Comparison of ENCODE assay signal across 1 cellular context in the genomic region with DNA sequence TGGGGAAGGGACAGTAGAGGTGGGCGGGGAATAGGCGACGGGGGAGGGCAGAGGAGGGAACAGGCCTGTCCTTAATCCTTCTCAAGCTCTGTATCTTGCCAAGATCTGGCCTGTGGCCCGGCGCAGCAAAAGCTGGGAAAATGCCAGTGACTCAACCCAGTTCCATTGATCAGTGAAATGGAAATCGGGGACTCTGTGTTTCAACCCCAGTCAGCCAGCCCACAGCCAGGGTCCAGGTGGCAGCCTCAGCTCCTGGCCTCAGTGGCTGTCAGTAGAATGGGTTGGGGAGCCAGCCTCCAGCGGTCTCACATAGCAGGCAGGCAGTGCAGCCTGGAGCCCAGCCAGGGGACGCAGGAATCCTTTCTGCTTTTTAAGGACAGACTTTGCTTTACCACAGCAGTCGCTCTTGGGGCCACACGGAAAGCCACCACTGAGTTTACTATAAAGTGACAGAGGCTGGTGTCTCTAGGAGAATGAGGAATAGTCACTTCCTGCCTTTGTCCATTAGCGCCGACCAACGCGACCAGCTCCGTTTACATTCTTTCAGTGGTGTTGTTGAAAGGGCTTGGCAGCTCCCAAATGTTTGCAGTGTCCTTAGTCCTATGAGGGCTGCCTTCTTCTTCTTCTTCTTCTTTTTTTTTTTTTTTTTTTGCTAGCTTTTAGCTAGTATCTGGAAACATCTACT.
TF ChIP-seq lines count a peak whose summit lies in the region.

No MANE protein-coding gene starts in this region.

TF ChIP-seq in SK-N-SH treated with all-trans-retinoic acid at 6 μM for 48 hours, 23 proteins besides CTCF, POLR2A, EP300 and RAD21 (continued from another document):
- TF ChIP-seq, protein P1, sequence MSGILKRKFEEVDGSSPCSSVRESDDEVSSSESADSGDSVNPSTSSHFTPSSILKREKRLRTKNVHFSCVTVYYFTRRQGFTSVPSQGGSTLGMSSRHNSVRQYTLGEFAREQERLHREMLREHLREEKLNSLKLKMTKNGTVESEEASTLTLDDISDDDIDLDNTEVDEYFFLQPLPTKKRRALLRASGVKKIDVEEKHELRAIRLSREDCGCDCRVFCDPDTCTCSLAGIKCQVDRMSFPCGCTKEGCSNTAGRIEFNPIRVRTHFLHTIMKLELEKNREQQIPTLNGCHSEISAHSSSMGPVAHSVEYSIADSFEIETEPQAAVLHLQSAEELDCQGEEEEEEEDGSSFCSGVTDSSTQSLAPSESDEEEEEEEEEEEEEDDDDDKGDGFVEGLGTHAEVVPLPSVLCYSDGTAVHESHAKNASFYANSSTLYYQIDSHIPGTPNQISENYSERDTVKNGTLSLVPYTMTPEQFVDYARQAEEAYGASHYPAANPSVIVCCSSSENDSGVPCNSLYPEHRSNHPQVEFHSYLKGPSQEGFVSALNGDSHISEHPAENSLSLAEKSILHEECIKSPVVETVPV (CRISPR knock-in tag; IDR thresholded peaks at IDR 0.05) = no peak
- TF ChIP-seq BACH2 (CRISPR knock-in tag; IDR thresholded peaks at IDR 0.05; ENCODE audit: borderline replicate concordance) = no peak
- TF ChIP-seq, protein P2, sequence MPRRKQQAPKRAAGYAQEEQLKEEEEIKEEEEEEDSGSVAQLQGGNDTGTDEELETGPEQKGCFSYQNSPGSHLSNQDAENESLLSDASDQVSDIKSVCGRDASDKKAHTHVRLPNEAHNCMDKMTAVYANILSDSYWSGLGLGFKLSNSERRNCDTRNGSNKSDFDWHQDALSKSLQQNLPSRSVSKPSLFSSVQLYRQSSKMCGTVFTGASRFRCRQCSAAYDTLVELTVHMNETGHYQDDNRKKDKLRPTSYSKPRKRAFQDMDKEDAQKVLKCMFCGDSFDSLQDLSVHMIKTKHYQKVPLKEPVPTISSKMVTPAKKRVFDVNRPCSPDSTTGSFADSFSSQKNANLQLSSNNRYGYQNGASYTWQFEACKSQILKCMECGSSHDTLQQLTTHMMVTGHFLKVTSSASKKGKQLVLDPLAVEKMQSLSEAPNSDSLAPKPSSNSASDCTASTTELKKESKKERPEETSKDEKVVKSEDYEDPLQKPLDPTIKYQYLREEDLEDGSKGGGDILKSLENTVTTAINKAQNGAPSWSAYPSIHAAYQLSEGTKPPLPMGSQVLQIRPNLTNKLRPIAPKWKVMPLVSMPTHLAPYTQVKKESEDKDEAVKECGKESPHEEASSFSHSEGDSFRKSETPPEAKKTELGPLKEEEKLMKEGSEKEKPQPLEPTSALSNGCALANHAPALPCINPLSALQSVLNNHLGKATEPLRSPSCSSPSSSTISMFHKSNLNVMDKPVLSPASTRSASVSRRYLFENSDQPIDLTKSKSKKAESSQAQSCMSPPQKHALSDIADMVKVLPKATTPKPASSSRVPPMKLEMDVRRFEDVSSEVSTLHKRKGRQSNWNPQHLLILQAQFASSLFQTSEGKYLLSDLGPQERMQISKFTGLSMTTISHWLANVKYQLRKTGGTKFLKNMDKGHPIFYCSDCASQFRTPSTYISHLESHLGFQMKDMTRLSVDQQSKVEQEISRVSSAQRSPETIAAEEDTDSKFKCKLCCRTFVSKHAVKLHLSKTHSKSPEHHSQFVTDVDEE (CRISPR knock-in tag; IDR thresholded peaks at IDR 0.05) = no peak
- TF ChIP-seq ZFP3 (CRISPR knock-in tag; IDR thresholded peaks at IDR 0.05) = no peak
- TF ChIP-seq SNAI2 (CRISPR knock-in tag; IDR thresholded peaks at IDR 0.05) = no peak
- TF ChIP-seq ZNF70 (CRISPR knock-in tag; IDR thresholded peaks at IDR 0.05) = no peak
- TF ChIP-seq ESRRG (CRISPR knock-in tag; IDR thresholded peaks at IDR 0.05) = no peak
- no peak for TF ChIP-seq TCF4 (CRISPR knock-in tag; IDR thresholded peaks at IDR 0.05; ENCODE audit: borderline replicate concordance)
TF ChIP-seq in SK-N-SH treated with all-trans-retinoic acid at 6 μM for 48 hours: peak in this region for 0.
